In the genomic region with DNA sequence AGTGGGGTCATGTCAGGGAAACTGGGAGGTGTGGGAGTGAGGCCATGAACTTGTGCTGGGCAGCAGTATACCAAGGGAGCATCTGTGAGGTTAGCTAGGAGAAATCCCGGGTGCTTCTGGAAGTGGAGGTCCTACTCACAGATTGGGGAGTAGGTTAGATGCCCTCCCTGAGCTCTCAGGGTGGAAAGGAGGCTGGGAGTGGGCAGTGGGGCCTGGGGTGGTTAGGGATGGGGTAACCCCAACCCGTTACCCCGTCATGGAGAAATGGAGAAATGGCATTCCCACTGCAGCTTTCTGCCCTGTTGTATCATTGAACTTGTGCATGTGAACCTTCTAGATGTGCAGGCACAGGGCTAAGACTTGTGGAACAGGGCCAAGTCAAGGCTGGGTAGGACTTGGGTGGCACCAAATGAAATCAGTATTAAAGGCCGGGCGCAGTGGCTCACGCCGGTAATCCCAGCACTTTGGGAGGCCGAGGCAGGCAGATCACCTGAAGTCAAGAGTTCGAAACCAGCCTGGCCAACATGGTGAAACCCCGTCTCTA, we compare ENCODE assay signal across 23 cellular contexts. TPM values are rescaled to one million over a fixed set of nuclear protein-coding genes. Genes with fewer than 3 reads are reported as not detected.
A peak's percentile ranks its signal among the peaks of the same experiment; 100 is the strongest.
DNase-seq lines count a peak whose midpoint lies in the region; ATAC-seq and TF ChIP-seq lines count a peak whose summit lies in the region.
"Had no signal": no experiment of that assay in that cellular context is flagged by ENCODE, and none has a peak within 500 bp of the region (broad histone marks: within the 10 kb centered on the region; RNA-seq: fewer than 3 reads in every experiment).

No MANE protein-coding gene starts in this region.

- CTCF ChIA-PET in activated CD8-positive, alpha-beta memory T cell treated with anti-CD3 and anti-CD28 coated beads, Interleukin-2, amount 10 ng/mL, durations not matched to agents 7 days and 5 days (lab: Charles Lee) = no interaction called here

- H3K4me1 Mint-ChIP-seq in activated CD8-positive, alpha-beta memory T cell treated with anti-CD3 and anti-CD28 coated beads, Interleukin-2, amount 10 ng/mL, durations not matched to agents 7 days and 5 days = no peaks in the 10 kb centered on the region
- H3K4me1 Mint-ChIP-seq: CD14-positive monocyte; CD8-positive, alpha-beta memory T cell; GM23338; H9 had no signal

- H3K27ac Mint-ChIP-seq in activated CD8-positive, alpha-beta memory T cell treated with anti-CD3 and anti-CD28 coated beads, Interleukin-2, amount 10 ng/mL, durations not matched to agents 7 days and 5 days = no peak overlapping the region
- H3K27ac Mint-ChIP-seq: CD4-positive, alpha-beta T cell; CD8-positive, alpha-beta memory T cell; GM23338; H9 had no signal

- 95% methylated on average over 10 of the region's 10 CpGs for WGBS in esophagus muscularis mucosa
- 96% methylated on average over 10 of the region's 10 CpGs for WGBS in heart right ventricle, 2 donors

- DNase-seq in activated CD8-positive, alpha-beta memory T cell treated with anti-CD3 and anti-CD28 coated beads, Interleukin-2, amount 50 U/mL, for 48 hours = peak; percentile 17
- no peak for DNase-seq in activated CD8-positive, alpha-beta memory T cell treated with anti-CD3 and anti-CD28 coated beads, Interleukin-2, amount 10 ng/mL, durations not matched to agents 7 days and 5 days
- DNase-seq in esophagus muscularis mucosa (ENCODE audit: extremely low spot score) (peak; percentile 89), vagina (ENCODE audit: extremely low spot score in 2 of 2) (peak; percentile 54 to 87), heart right ventricle (no peak), substantia nigra (lab: John Stamatoyannopoulos, UW) (no peak)
- DNase-seq: 8988T; ACHN; AML-193; BE2C; CD4-positive, alpha-beta T cell; CD8-positive, alpha-beta memory T cell; DMS 273 treated with DMSO at 0.1 percent for 48 hours; DMS79; EL; GDM1; H9 had no signal

- H3K9me3 ChIP-seq in esophagus muscularis mucosa (no peaks in the 10 kb centered on the region), vagina (no peaks in the 10 kb centered on the region), heart right ventricle (no peaks in the 10 kb centered on the region)
- H3K9me3 ChIP-seq: A549; BE2C; BLaER1 treated with 17β-estradiol and CSF1 and Interleukin-3, amounts not matched to agents 10 nM and 100 nM had no signal

- H3K4me3 Mint-ChIP-seq in activated CD8-positive, alpha-beta memory T cell treated with anti-CD3 and anti-CD28 coated beads, Interleukin-2, amount 10 ng/mL, durations not matched to agents 7 days and 5 days = no peak overlapping the region
- H3K4me3 Mint-ChIP-seq: CD14-positive monocyte; CD4-positive, alpha-beta T cell; CD8-positive, alpha-beta memory T cell; GM23338; H9 had no signal

- TF ChIP-seq CTCF in esophagus muscularis mucosa (IDR thresholded peaks at IDR 0.05) (no peak), vagina (IDR thresholded peaks at IDR 0.05) (no peak), heart right ventricle (IDR thresholded peaks at IDR 0.05) (no peak)

- ATAC-seq in activated CD8-positive, alpha-beta memory T cell treated with anti-CD3 and anti-CD28 coated beads, Interleukin-2, amount 10 ng/mL, durations not matched to agents 7 days and 5 days = no peak
- ATAC-seq in heart right ventricle = no peak
- ATAC-seq: A549, GM12878, GM23338, HCT116 had no signal

- H3K4me3 ChIP-seq in esophagus muscularis mucosa = no peak overlapping the region
- no peak overlapping the region for H3K4me3 ChIP-seq in vagina
- no peak overlapping the region for H3K4me3 ChIP-seq in heart right ventricle
- H3K4me3 ChIP-seq: A549; BLaER1 treated with 17β-estradiol and CSF1 and Interleukin-3, amounts not matched to agents 10 nM and 100 nM; GM12878; GM23338 had no signal

- H3K4me1 ChIP-seq in esophagus muscularis mucosa (no peaks in the 10 kb centered on the region), vagina (no peaks in the 10 kb centered on the region), heart right ventricle (no peaks in the 10 kb centered on the region)
- H3K4me1 ChIP-seq: A549; BE2C; BLaER1 treated with 17β-estradiol and CSF1 and Interleukin-3, amounts not matched to agents 10 nM and 100 nM had no signal

- H3K36me3 ChIP-seq in esophagus muscularis mucosa = no peaks in the 10 kb centered on the region
- no peaks in the 10 kb centered on the region for H3K36me3 ChIP-seq in vagina
- H3K36me3 ChIP-seq in heart right ventricle = no peaks in the 10 kb centered on the region
- H3K36me3 ChIP-seq: BE2C; BLaER1 treated with 17β-estradiol and CSF1 and Interleukin-3, amounts not matched to agents 10 nM and 100 nM had no signal

- no peaks in the 10 kb centered on the region for H3K27me3 Mint-ChIP-seq in activated CD8-positive, alpha-beta memory T cell treated with anti-CD3 and anti-CD28 coated beads, Interleukin-2, amount 10 ng/mL, durations not matched to agents 7 days and 5 days
- H3K27me3 Mint-ChIP-seq: CD4-positive, alpha-beta T cell; CD8-positive, alpha-beta memory T cell had no signal

- no peaks in the 10 kb centered on the region for H3K9me3 Mint-ChIP-seq in activated CD8-positive, alpha-beta memory T cell treated with anti-CD3 and anti-CD28 coated beads, Interleukin-2, amount 10 ng/mL, durations not matched to agents 7 days and 5 days (ENCODE audit: low read depth)
- H3K9me3 Mint-ChIP-seq: CD4-positive, alpha-beta T cell; CD8-positive, alpha-beta memory T cell; GM23338; H9 had no signal

- intact Hi-C loops in esophagus muscularis mucosa (cut with DNase I) = no loop called here
- intact Hi-C loops in vagina (cut with DNase I) = no loop called here
- intact Hi-C loops in heart right ventricle (cut with DNase I) = no loop called here

- TF ChIP-seq POLR2A in esophagus muscularis mucosa (IDR thresholded peaks at IDR 0.05; ENCODE audit: low read depth) (no peak), vagina (IDR thresholded peaks at IDR 0.05) (no peak)

- H3K27me3 ChIP-seq in esophagus muscularis mucosa (no peaks in the 10 kb centered on the region), vagina (no peaks in the 10 kb centered on the region), heart right ventricle (no peaks in the 10 kb centered on the region)
- H3K27me3 ChIP-seq: BE2C; BLaER1 treated with 17β-estradiol and CSF1 and Interleukin-3, amounts not matched to agents 10 nM and 100 nM had no signal

- H3K36me3 Mint-ChIP-seq in activated CD8-positive, alpha-beta memory T cell treated with anti-CD3 and anti-CD28 coated beads, Interleukin-2, amount 10 ng/mL, durations not matched to agents 7 days and 5 days = no peaks in the 10 kb centered on the region
- H3K36me3 Mint-ChIP-seq: CD14-positive monocyte; CD8-positive, alpha-beta memory T cell had no signal

- no peak for TF ChIP-seq EP300 in esophagus muscularis mucosa (IDR thresholded peaks at IDR 0.05)

- H3K27ac ChIP-seq in esophagus muscularis mucosa (replicated peaks in 1 of 4) = no peak overlapping the region
- no peak overlapping the region for H3K27ac ChIP-seq in vagina
- no peak overlapping the region for H3K27ac ChIP-seq in heart right ventricle
- H3K27ac ChIP-seq in substantia nigra (ENCODE audit: low read depth, low read length, poor library complexity, severe bottlenecking) = no peak overlapping the region
- H3K27ac ChIP-seq: A549; BLaER1 treated with 17β-estradiol and CSF1 and Interleukin-3, amounts not matched to agents 10 nM and 100 nM had no signal

RNA-seq across cellular contexts. Expression of gene EXOC8, which starts 27.2 kb away (rescaled TPM):
- 10 to 100 TPM; 18.8 to 19.3 TPM for total RNA-seq in activated CD8-positive, alpha-beta memory T cell treated with anti-CD3 and anti-CD28 coated beads, Interleukin-2, amount 10 ng/mL, durations not matched to agents 7 days and 5 days
- total RNA-seq in esophagus muscularis mucosa = 10 to 100 TPM; 13.0 to 15.4 (median 14.3) TPM
- 11.5 TPM for total RNA-seq in vagina
- total RNA-seq in heart right ventricle = 10 to 100 TPM; 10.3 to 16.7 (median 12.8) TPM
- polyA plus RNA-seq in heart right ventricle = 1 to 10 TPM; 3.5 to 4.3 TPM

RNA-seq across cellular contexts. Expression of gene SPRTN, which starts 27.6 kb away (rescaled TPM):
- 10 to 100 TPM; 19.3 to 19.6 TPM for total RNA-seq in activated CD8-positive, alpha-beta memory T cell treated with anti-CD3 and anti-CD28 coated beads, Interleukin-2, amount 10 ng/mL, durations not matched to agents 7 days and 5 days
- 10 to 100 TPM; 11.9 to 23.7 (median 15.0) TPM for total RNA-seq in esophagus muscularis mucosa
- total RNA-seq in vagina = 22.6 TPM
- 10 to 100 TPM in 1 of 10 donors, 1 to 10 TPM in 9; 6.4 to 11.0 (median 7.6) TPM for total RNA-seq in heart right ventricle
- 1 to 10 TPM; 4.1 to 4.2 TPM for polyA plus RNA-seq in heart right ventricle

Comparison
In these comparisons a context has a peak if more than half of its experiments do, and no peak if none do; other contexts are left out.
1. DNase-seq: peak in activated CD8-positive, alpha-beta memory T cell treated with anti-CD3 and anti-CD28 coated beads, Interleukin-2, amount 50 U/mL, for 48 hours (single experiment), esophagus muscularis mucosa (single experiment) and vagina (2 of 2); none in activated CD8-positive, alpha-beta memory T cell treated with anti-CD3 and anti-CD28 coated beads, Interleukin-2, amount 10 ng/mL, durations not matched to agents 7 days and 5 days (single experiment), heart right ventricle (0 of 2) and substantia nigra (0 of 49).